ENCODE assay signal across 10 cellular contexts in the genomic region with DNA sequence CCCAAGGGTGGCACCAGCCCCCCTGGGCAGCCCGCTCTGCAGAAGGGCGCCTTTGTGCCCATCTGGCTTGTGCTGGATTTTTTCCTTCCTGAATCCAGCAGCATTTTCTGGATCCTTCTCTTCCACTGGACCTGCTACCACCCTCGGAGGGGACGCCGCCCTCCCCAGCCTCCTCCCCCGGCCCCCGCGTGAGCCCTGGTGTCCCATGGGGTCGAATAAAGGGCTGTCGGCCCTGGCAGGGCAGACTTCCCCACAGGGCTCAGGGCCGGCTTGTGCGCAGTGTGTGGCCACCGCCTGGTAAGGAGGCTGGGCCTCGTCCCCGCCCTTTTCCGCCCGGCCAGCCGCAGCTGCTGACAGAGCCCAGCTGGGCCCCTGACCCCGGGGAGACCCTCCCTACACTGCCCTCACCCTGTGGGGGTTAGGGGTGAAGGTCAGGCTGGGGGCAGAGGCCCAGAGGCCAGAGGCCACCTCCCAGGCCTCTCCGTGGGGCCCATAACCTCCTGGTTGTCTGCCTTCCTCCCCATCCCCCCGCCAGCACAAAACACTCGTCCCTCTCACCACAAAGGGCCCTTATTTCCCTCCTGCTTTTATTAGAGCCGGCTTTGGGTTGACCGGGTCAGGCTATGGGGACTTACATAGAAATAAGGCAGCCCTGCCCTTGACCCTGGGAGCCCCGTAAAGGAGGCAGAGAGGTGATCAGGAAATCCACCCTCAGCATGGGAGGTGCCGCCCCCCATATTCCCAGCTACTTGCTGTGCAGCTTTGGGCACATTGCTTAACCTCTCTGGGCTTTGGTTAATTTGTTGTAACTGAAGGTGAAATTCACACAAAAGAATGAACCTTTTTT.
DNase-seq lines count a peak whose midpoint lies in the region; ATAC-seq and TF ChIP-seq lines count a peak whose summit lies in the region.
"Had no signal": no experiment of that assay in that cellular context is flagged by ENCODE, and none has a peak within 500 bp of the region (broad histone marks: within the 10 kb centered on the region; RNA-seq: fewer than 3 reads in every experiment).

No MANE protein-coding gene starts in this region.

- H3K9ac ChIP-seq in colonic mucosa (ENCODE audit: low read depth in 2 of 2, low read length in 2 of 2) (peak overlapping the region; percentile 48 to 58), skeletal muscle satellite cell (ENCODE audit: low read depth, low read length) (peak overlapping the region; percentile 56)
- H3K9ac ChIP-seq: SK-N-SH had no signal

- H3K4me1 Mint-ChIP-seq in T-helper 17 cell = no peaks in the 10 kb centered on the region

- peak overlapping the region; percentile 49 for H3K4me2 ChIP-seq in skeletal muscle satellite cell (ENCODE audit: low read length)
- H3K4me2 ChIP-seq: SK-N-SH had no signal

- peak; percentile 79 for DNase-seq in NOMO-1 treated with DMSO at 0.1 percent for 48 hours (lab: John Stamatoyannopoulos, UW; ENCODE audit: unreplicated experiment)
- DNase-seq in colonic mucosa = peak; percentile 70
- peak; percentile 76 to 85 for DNase-seq in left lung
- DNase-seq in islet precursor cell = no peak
- DNase-seq in HPDE6-E6E7 (ENCODE audit: extremely low spot score) = no peak
- DNase-seq in T-helper 17 cell = no peak
- DNase-seq: NCI-H187 treated with DMSO at 0.1 percent for 48 hours, SK-N-SH had no signal

- H3K36me3 ChIP-seq in colonic mucosa (no peaks in the 10 kb centered on the region), left lung (no peaks in the 10 kb centered on the region), skeletal muscle satellite cell (ENCODE audit: insufficient read depth, low read length) (peaks cover 7% of the 10 kb centered on the region)

- ATAC-seq in left lung (peak; percentile 74), HG02678 (IDR thresholded peaks at IDR 0.05; ENCODE audit: unreplicated experiment) (no peak), T-helper 17 cell (no peak)

- no peaks in the 10 kb centered on the region for H3K9me3 ChIP-seq in colonic mucosa
- H3K9me3 ChIP-seq in left lung = no peaks in the 10 kb centered on the region
- H3K9me3 ChIP-seq in skeletal muscle satellite cell (replicated peaks; ENCODE audit: low read length) = no peaks in the 10 kb centered on the region
- H3K9me3 ChIP-seq in T-helper 17 cell (ENCODE audit: control insufficient read depth, low read length, poor library complexity, severe bottlenecking) = no peaks in the 10 kb centered on the region
- H3K9me3 ChIP-seq: SK-N-SH had no signal

- no peak for TF ChIP-seq CTCF in colonic mucosa (IDR thresholded peaks at IDR 0.05)
- TF ChIP-seq CTCF in left lung (IDR thresholded peaks at IDR 0.05) = no peak

- intact Hi-C loops in colonic mucosa (cut with DNase I) = no loop called here
- intact Hi-C loops in left lung (cut with DNase I) = no loop called here

- H3K4me3 Mint-ChIP-seq in T-helper 17 cell = no peak overlapping the region

- H3K36me3 Mint-ChIP-seq in T-helper 17 cell (ENCODE audit: low read depth) = no peaks in the 10 kb centered on the region

- H3K4me1 ChIP-seq in colonic mucosa (peaks cover 4% of the 10 kb centered on the region), left lung (peaks cover 9 to 14% of the 10 kb centered on the region in 2 donors), skeletal muscle satellite cell (ENCODE audit: control insufficient read depth, insufficient read depth, low read length) (peaks cover 36% of the 10 kb centered on the region)

- H3K27me3 ChIP-seq in colonic mucosa (no peaks in the 10 kb centered on the region), left lung (no peaks in the 10 kb centered on the region), skeletal muscle satellite cell (ENCODE audit: control insufficient read depth, insufficient read depth, low read length) (no peaks in the 10 kb centered on the region)

- H3K4me3 ChIP-seq in colonic mucosa (no peak overlapping the region), left lung (no peak overlapping the region), skeletal muscle satellite cell (ENCODE audit: low read length) (no peak overlapping the region)

- H3K27me3 Mint-ChIP-seq in T-helper 17 cell = peaks cover 8% of the 10 kb centered on the region

- no peak overlapping the region for H3K27ac Mint-ChIP-seq in T-helper 17 cell

- H3K27ac ChIP-seq in colonic mucosa (peak overlapping the region; percentile 12), left lung (no peak overlapping the region)

Comparison
In these comparisons a context has a peak if more than half of its experiments do, and no peak if none do; other contexts are left out.
1. DNase-seq: peak in NOMO-1 treated with DMSO at 0.1 percent for 48 hours (single experiment), colonic mucosa (single experiment) and left lung (2 of 2); none in islet precursor cell (single experiment), HPDE6-E6E7 (single experiment) and T-helper 17 cell (0 of 3).